In genomic region chr19:14474827-14475226, GRCh38 we compare ENCODE assay signal across 1 cellular context.
TF ChIP-seq lines count a peak whose summit lies in the region.

No MANE protein-coding gene starts in this region.

TF ChIP-seq in SK-N-SH treated with all-trans-retinoic acid at 6 μM for 48 hours, 23 proteins besides CTCF, POLR2A, EP300 and RAD21 (continued from another document):
- no peak for TF ChIP-seq CREB5 (CRISPR knock-in tag; IDR thresholded peaks at IDR 0.05; ENCODE audit: low read depth)
- TF ChIP-seq ISL1 (CRISPR knock-in tag; IDR thresholded peaks at IDR 0.05): no peak
- no peak for TF ChIP-seq OSR1 (CRISPR knock-in tag; IDR thresholded peaks at IDR 0.05)
- TF ChIP-seq ZFP30 (CRISPR knock-in tag; IDR thresholded peaks at IDR 0.05): no peak
- no peak for TF ChIP-seq GLIS3 (CRISPR knock-in tag; IDR thresholded peaks at IDR 0.05)
- TF ChIP-seq ZFP3 (CRISPR knock-in tag; IDR thresholded peaks at IDR 0.05): no peak
- no peak for TF ChIP-seq TSHZ2 (CRISPR knock-in tag; IDR thresholded peaks at IDR 0.05)
- no peak for TF ChIP-seq RARB (CRISPR knock-in tag; IDR thresholded peaks at IDR 0.05)
- no peak for TF ChIP-seq ZC3H10 (CRISPR knock-in tag; IDR thresholded peaks at IDR 0.05)
